Comparison of ENCODE assay signal across 8 cellular contexts in the genomic region with DNA sequence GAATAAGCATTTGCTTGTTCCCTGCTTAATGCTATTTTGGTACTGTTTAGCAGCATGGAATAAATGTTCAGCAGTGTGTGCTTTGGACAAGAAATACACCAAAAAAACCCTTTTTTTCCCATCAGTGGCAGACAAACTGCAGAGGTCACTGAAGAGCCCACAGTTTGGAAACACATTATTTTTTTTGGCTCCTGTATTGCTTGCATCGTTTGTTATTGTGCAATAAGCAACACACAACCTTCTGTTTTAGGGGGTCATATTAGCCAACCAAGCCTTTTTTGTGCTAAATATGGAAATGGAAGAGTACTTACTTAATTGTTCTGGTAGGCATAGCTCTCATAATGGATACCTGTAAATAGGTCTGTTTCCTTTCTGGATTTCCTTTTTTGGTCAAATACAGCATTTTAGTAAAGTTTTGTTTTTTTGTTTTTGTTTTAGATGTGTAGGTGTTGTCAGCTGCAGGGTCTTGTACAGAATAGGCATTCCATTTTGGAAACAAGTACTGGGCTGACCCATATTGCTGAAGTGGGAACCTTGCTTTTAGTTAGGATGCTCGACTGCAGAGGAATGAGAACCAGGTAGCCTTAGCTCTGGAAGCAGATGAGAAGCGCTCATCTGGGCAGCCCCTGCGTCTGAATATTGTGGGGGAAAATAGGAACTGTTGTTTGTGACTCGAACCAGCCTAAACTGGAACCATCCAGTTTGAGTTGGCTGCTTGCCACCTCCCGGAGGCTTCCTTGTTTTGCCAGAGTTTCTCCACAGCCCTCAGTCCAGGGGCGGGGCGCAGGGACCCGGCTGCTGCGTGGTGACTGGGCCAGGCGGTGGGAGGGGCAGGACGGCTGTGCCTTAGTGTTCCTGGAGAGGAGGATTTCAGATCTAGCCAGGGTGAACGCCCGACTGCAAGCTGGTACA. TPM values are rescaled to one million over a fixed set of nuclear protein-coding genes. Genes with fewer than 3 reads are reported as not detected.
DNase-seq lines count a peak whose midpoint lies in the region; ATAC-seq and TF ChIP-seq lines count a peak whose summit lies in the region.

No MANE protein-coding gene starts in this region.

- TF ChIP-seq CTCF in gastroesophageal sphincter (IDR thresholded peaks at IDR 0.05) (peak in 2 of 4 experiments; percentile 30 to 42), tibial artery (IDR thresholded peaks at IDR 0.05) (peak in 1 of 2 experiments; percentile 23)

- H3K4me3 ChIP-seq in gastroesophageal sphincter (peak overlapping the region; percentile 32 to 44), tibial artery (peak overlapping the region; percentile 30 to 45)

- intact Hi-C loops in tibial artery (cut with DNase I; ENCODE audit: low total_unique reads): loop anchor here (2.0 kb wide), 1 partner anchor 37 kb away; no protein-coding TSS in a partner anchor

- peaks cover 64% of the 10 kb centered on the region for H3K4me1 Mint-ChIP-seq in activated naive CD8-positive, alpha-beta T cell (ENCODE audit: low read depth)
- peaks cover 37 to 44% of the 10 kb centered on the region in 2 donors for H3K4me1 Mint-ChIP-seq in natural killer cell treated with Interleukin-12 subunit alpha and Interleukin-12 subunit beta and Interleukin-15 and Interleukin-18, amount 100 ng/mL, for 72 hours (ENCODE audit: low read depth in 2 of 2)

- peaks cover 5% of the 10 kb centered on the region for H3K36me3 Mint-ChIP-seq in activated naive CD8-positive, alpha-beta T cell
- no peaks in the 10 kb centered on the region for H3K36me3 Mint-ChIP-seq in natural killer cell treated with Interleukin-12 subunit alpha and Interleukin-12 subunit beta and Interleukin-15 and Interleukin-18, amount 100 ng/mL, for 72 hours

- peak in 1 of 2 donors; percentile 34 for TF ChIP-seq POLR2A in gastroesophageal sphincter (IDR thresholded peaks at IDR 0.05)

- H3K36me3 ChIP-seq in gastroesophageal sphincter (peaks cover 0 to 2% of the 10 kb centered on the region in 2 donors), tibial artery (no peaks in the 10 kb centered on the region)

- H3K27ac ChIP-seq in gastroesophageal sphincter (peak overlapping the region; percentile 82 to 91 (median 86)), tibial artery (peak overlapping the region; percentile 81 to 90)

- no peaks in the 10 kb centered on the region for H3K27me3 ChIP-seq in gastroesophageal sphincter
- no peaks in the 10 kb centered on the region for H3K27me3 ChIP-seq in tibial artery

- 0 to 2% methylated on average over 7 to 11 of the region's 14 CpGs for WGBS in gastroesophageal sphincter (ENCODE audit: low coverage in 1 of 2), 2 donors

- DNase-seq in GDM1 (lab: John Stamatoyannopoulos, UW): peak; percentile 92
- peak; percentile 91 for DNase-seq in HK-2 (ENCODE audit: unreplicated experiment)
- DNase-seq in NCI-H748 (lab: John Stamatoyannopoulos, UW; ENCODE audit: unreplicated experiment): peak; percentile 95
- peak; percentile 63 for DNase-seq in natural killer cell treated with Interleukin-12 subunit alpha and Interleukin-12 subunit beta and Interleukin-15 and Interleukin-18, amount 100 ng/mL, for 72 hours (ENCODE audit: low spot score)
- DNase-seq in tibial artery: peak; percentile 99 to 100

- H3K27ac Mint-ChIP-seq in activated naive CD8-positive, alpha-beta T cell: peak overlapping the region; percentile 34
- H3K27ac Mint-ChIP-seq in natural killer cell treated with Interleukin-12 subunit alpha and Interleukin-12 subunit beta and Interleukin-15 and Interleukin-18, amount 100 ng/mL, for 72 hours: peak overlapping the region; percentile 31 to 53

- ATAC-seq in gastroesophageal sphincter: peak; percentile 99
- ATAC-seq in natural killer cell treated with Interleukin-12 subunit alpha and Interleukin-12 subunit beta and Interleukin-15 and Interleukin-18, amount 100 ng/mL, for 72 hours: peak; percentile 43 to 66
- ATAC-seq in HG03095 (IDR thresholded peaks at IDR 0.05; ENCODE audit: unreplicated experiment): no peak

- H3K9me3 Mint-ChIP-seq in activated naive CD8-positive, alpha-beta T cell (ENCODE audit: low read depth): no peaks in the 10 kb centered on the region
- no peaks in the 10 kb centered on the region for H3K9me3 Mint-ChIP-seq in natural killer cell treated with Interleukin-12 subunit alpha and Interleukin-12 subunit beta and Interleukin-15 and Interleukin-18, amount 100 ng/mL, for 72 hours

- H3K4me1 ChIP-seq in gastroesophageal sphincter (peaks cover 0 to 90% (median 11%) of the 10 kb centered on the region in 3 donors), tibial artery (peaks cover 0 to 95% (median 64%) of the 10 kb centered on the region in 4 donors)

- no peak for TF ChIP-seq EP300 in gastroesophageal sphincter (IDR thresholded peaks at IDR 0.05)

- H3K4me3 Mint-ChIP-seq in activated naive CD8-positive, alpha-beta T cell: peak overlapping the region; percentile 58
- peak overlapping the region; percentile 42 for H3K4me3 Mint-ChIP-seq in natural killer cell treated with Interleukin-12 subunit alpha and Interleukin-12 subunit beta and Interleukin-15 and Interleukin-18, amount 100 ng/mL, for 72 hours

- H3K27me3 Mint-ChIP-seq in activated naive CD8-positive, alpha-beta T cell: no peaks in the 10 kb centered on the region
- H3K27me3 Mint-ChIP-seq in natural killer cell treated with Interleukin-12 subunit alpha and Interleukin-12 subunit beta and Interleukin-15 and Interleukin-18, amount 100 ng/mL, for 72 hours: no peaks in the 10 kb centered on the region

- no peaks in the 10 kb centered on the region for H3K9me3 ChIP-seq in gastroesophageal sphincter
- H3K9me3 ChIP-seq in tibial artery: no peaks in the 10 kb centered on the region

RNA-seq across cellular contexts. Expression of gene SPEN, which starts 38.5 kb away (rescaled TPM):
- total RNA-seq in gastroesophageal sphincter: 10 to 100 TPM; 40.3 to 79.4 (median 50.7) TPM
- 10 to 100 TPM; 58.6 to 92.4 TPM for total RNA-seq in natural killer cell treated with Interleukin-12 subunit alpha and Interleukin-12 subunit beta and Interleukin-15 and Interleukin-18, amount 100 ng/mL, for 72 hours
